15 cellular contexts compared by ENCODE assay signal in genomic region chr2:95388878-95389255, GRCh38. TPM values are rescaled to one million over a fixed set of nuclear protein-coding genes. Genes with fewer than 3 reads are reported as not detected.
A peak's percentile ranks its signal among the peaks of the same experiment; 100 is the strongest.
DNase-seq lines count a peak whose midpoint lies in the region; ATAC-seq, FAIRE-seq and TF ChIP-seq lines count a peak whose summit lies in the region.
"Had no signal": no experiment of that assay in that cellular context is flagged by ENCODE, and none has a peak within 500 bp of the region (broad histone marks: within the 10 kb centered on the region; RNA-seq: fewer than 3 reads in every experiment).

No MANE protein-coding gene starts in this region.

- no peaks in the 10 kb centered on the region for H3K79me2 ChIP-seq in endothelial cell of umbilical vein (ENCODE audit: control insufficient read depth, insufficient read depth, low read length)

- ATAC-seq in A549 (peak; percentile 30 to 66; a peak in 5 of 6 replicates), GM21423 (IDR thresholded peaks at IDR 0.05; ENCODE audit: unreplicated experiment) (peak; percentile 16)
- no peak for ATAC-seq in activated CD4-positive, CD25-positive, alpha-beta regulatory T cell treated with anti-CD3 and anti-CD28 coated beads, Interleukin-2, amount 50 U/mL, for 24 hours

- TF ChIP-seq POLR2A in A549 (IDR thresholded peaks at IDR 0.05; ENCODE audit: low read length) (no peak), endothelial cell of umbilical vein (IDR thresholded peaks at IDR 0.05; ENCODE audit: low read depth, low read length) (no peak)

- no peaks in the 10 kb centered on the region for H3K36me3 Mint-ChIP-seq in mesothelial cell of epicardium
- H3K36me3 Mint-ChIP-seq: activated naive CD4-positive, alpha-beta T cell treated with anti-CD3 and anti-CD28 coated beads, Interleukin-2, amount 50 U/mL, for 24 hours; type B pancreatic cell had no signal

- H3K4me3 ChIP-seq in A549 (no peak overlapping the region), NT2/D1 (ENCODE audit: insufficient read length, low read depth) (no peak overlapping the region), endothelial cell of umbilical vein (replicated peaks in 1 of 3; ENCODE audit: insufficient read depth in 1 of 3, low read depth in 1 of 3, low read length in 3 of 3) (no peak overlapping the region)

- no peak for TF ChIP-seq RAD21 in A549 (conservative IDR thresholded peaks at IDR 0.05 in 1 of 2, IDR thresholded peaks at IDR 0.05 in 1 of 2)

- no peak overlapping the region for H3K27ac Mint-ChIP-seq in mesothelial cell of epicardium
- H3K27ac Mint-ChIP-seq: activated CD4-positive, alpha-beta memory T cell treated with anti-CD3 and anti-CD28 coated beads, Interleukin-2, amount 10 ng/mL, durations not matched to agents 7 days and 5 days; activated naive CD4-positive, alpha-beta T cell treated with anti-CD3 and anti-CD28 coated beads, Interleukin-2, amount 50 U/mL, for 24 hours; endodermal cell; progenitor cell of endocrine pancreas; type B pancreatic cell had no signal

- H3K4me1 Mint-ChIP-seq in mesothelial cell of epicardium = no peaks in the 10 kb centered on the region
- H3K4me1 Mint-ChIP-seq: activated CD4-positive, alpha-beta memory T cell treated with anti-CD3 and anti-CD28 coated beads, Interleukin-2, amount 10 ng/mL, durations not matched to agents 7 days and 5 days; activated naive CD4-positive, alpha-beta T cell treated with anti-CD3 and anti-CD28 coated beads, Interleukin-2, amount 50 U/mL, for 24 hours had no signal

- H3K4me2 ChIP-seq in A549 (no peak overlapping the region), endothelial cell of umbilical vein (ENCODE audit: insufficient read depth, low read length) (no peak overlapping the region)

- no peak for FAIRE-seq in A549 (lab: Jason Lieb, UNC)
- FAIRE-seq in endothelial cell of umbilical vein (lab: Jason Lieb, UNC) = no peak

- H2AFZ ChIP-seq in endothelial cell of umbilical vein (ENCODE audit: low read depth, low read length) = peak overlapping the region; percentile 60

- H3K36me3 ChIP-seq in NT2/D1 (ENCODE audit: insufficient read depth, insufficient read length, low read length) (no peaks in the 10 kb centered on the region), endothelial cell of umbilical vein (ENCODE audit: control insufficient read depth in 2 of 2, extremely low read depth in 1 of 2, insufficient read depth in 2 of 2, low read length in 2 of 2) (no peaks in the 10 kb centered on the region)

- no peaks in the 10 kb centered on the region for H3K4me1 ChIP-seq in A549
- peaks cover 18% of the 10 kb centered on the region for H3K4me1 ChIP-seq in NT2/D1 (ENCODE audit: insufficient read depth, insufficient read length)
- H3K4me1 ChIP-seq in endothelial cell of umbilical vein (ENCODE audit: control insufficient read depth, extremely low read depth, insufficient read depth, low read length) = no peaks in the 10 kb centered on the region

- H3K27me3 Mint-ChIP-seq in mesothelial cell of epicardium (ENCODE audit: low read depth) = peaks cover 18% of the 10 kb centered on the region
- H3K27me3 Mint-ChIP-seq: activated CD4-positive, alpha-beta memory T cell treated with anti-CD3 and anti-CD28 coated beads, Interleukin-2, amount 10 ng/mL, durations not matched to agents 7 days and 5 days had no signal

- POLR2A ChIA-PET in A549 (lab: Yijun Ruan, JAX) = no interaction called here
- POLR2A ChIA-PET in endothelial cell of umbilical vein (lab: Charles Lee) = no interaction called here

- BruUV-seq in endothelial cell of umbilical vein (replicated peaks; lab: Mats Ljungman, UMichigan) = no TSS peak

- no peak for TF ChIP-seq EP300 in A549 (IDR thresholded peaks at IDR 0.05)

- 24% methylated on average over 13 of the region's 16 CpGs for WGBS in A549 (ENCODE audit: missing lambda C conversion rate)

- H3K9me3 ChIP-seq in A549 = no peaks in the 10 kb centered on the region
- H3K9me3 ChIP-seq in NT2/D1 (ENCODE audit: insufficient read depth, low read length) = no peaks in the 10 kb centered on the region
- H3K9me3 ChIP-seq in endothelial cell of umbilical vein (replicated peaks; ENCODE audit: control insufficient read depth, insufficient read depth, low read length) = no peaks in the 10 kb centered on the region

- H3K9me3 Mint-ChIP-seq in mesothelial cell of epicardium = no peaks in the 10 kb centered on the region
- H3K9me3 Mint-ChIP-seq: activated CD4-positive, alpha-beta memory T cell treated with anti-CD3 and anti-CD28 coated beads, Interleukin-2, amount 10 ng/mL, durations not matched to agents 7 days and 5 days; activated naive CD4-positive, alpha-beta T cell treated with anti-CD3 and anti-CD28 coated beads, Interleukin-2, amount 50 U/mL, for 24 hours; endodermal cell; type B pancreatic cell had no signal

- no peaks in the 10 kb centered on the region for H3K9me1 ChIP-seq in endothelial cell of umbilical vein (replicated peaks; ENCODE audit: control insufficient read depth, extremely low read depth, insufficient read depth, low read length)

- TF ChIP-seq CTCF in A549 (IDR thresholded peaks at IDR 0.05) (no peak), endothelial cell of umbilical vein (IDR thresholded peaks at IDR 0.05; ENCODE audit: extremely low read depth in 1 of 2, insufficient read depth in 1 of 2, low read depth in 1 of 2, low read length in 2 of 2) (no peak), mesothelial cell of epicardium (IDR thresholded peaks at IDR 0.05; ENCODE audit: unreplicated experiment) (no peak)

- no peak overlapping the region for H3K4me3 Mint-ChIP-seq in mesothelial cell of epicardium
- H3K4me3 Mint-ChIP-seq: activated CD4-positive, alpha-beta memory T cell treated with anti-CD3 and anti-CD28 coated beads, Interleukin-2, amount 10 ng/mL, durations not matched to agents 7 days and 5 days; activated naive CD4-positive, alpha-beta T cell treated with anti-CD3 and anti-CD28 coated beads, Interleukin-2, amount 50 U/mL, for 24 hours; endodermal cell; type B pancreatic cell had no signal

- peak overlapping the region; percentile 63 for H3K9ac ChIP-seq in NT2/D1 (ENCODE audit: insufficient read length, low read depth)
- H3K9ac ChIP-seq in endothelial cell of umbilical vein (replicated peaks; ENCODE audit: extremely low read depth, insufficient read depth, low read length) = no peak overlapping the region

- intact Hi-C loops in endothelial cell of umbilical vein (cut with micrococcal nuclease) = loop anchor here (1.0 to 5.0 kb wide), 3 partner anchors 13 to 340 kb away; partner anchors contain the start of gene FAHD2A

- DNase-seq in A549 (ENCODE audit: low read depth in 1 of 2, low spot score in 1 of 2) = no peak
- no peak for DNase-seq in NT2/D1 (ENCODE audit: low read depth, low spot score)
- no peak for DNase-seq in endothelial cell of umbilical vein (ENCODE audit: low read depth, low spot score)
- no peak for DNase-seq in glomerular visceral epithelial cell (ENCODE audit: extremely low spot score)
- DNase-seq in pons (ENCODE audit: low spot score) = no peak
- DNase-seq in mesothelial cell of epicardium (ENCODE audit: low spot score in 2 of 2, unreplicated experiment in 2 of 2) = no peak
- DNase-seq: KG1, NCI-H1694 treated with DMSO at 0.1 percent for 48 hours had no signal

- dilution Hi-C loops in endothelial cell of umbilical vein (cut with MboI; ENCODE audit: extremely low pct_ligation_motif_present, low sequenced_read_pairs) = no loop called here

- CTCF ChIA-PET in A549 (lab: Yijun Ruan, JAX) (interaction anchor here (0.7 to 3.9 kb wide), 24 partner anchors 8 to 346 kb away, joined by 3 to 42 read pairs (median 6); partner anchors contain the start of gene FAHD2A), endothelial cell of umbilical vein (lab: Charles Lee) (interaction anchor here (0.6 to 3.0 kb wide), 23 partner anchors 9 to 728 kb away, joined by 3 to 35 read pairs (median 4); partner anchors contain the start of genes FAHD2A and ZNF2)

- H3K27me3 ChIP-seq in NT2/D1 (ENCODE audit: insufficient read depth, insufficient read length) = peaks cover 23% of the 10 kb centered on the region
- no peaks in the 10 kb centered on the region for H3K27me3 ChIP-seq in endothelial cell of umbilical vein (ENCODE audit: control insufficient read depth in 2 of 2, insufficient read depth in 2 of 2, low read length in 2 of 2)

- H4K20me1 ChIP-seq in endothelial cell of umbilical vein (replicated peaks; ENCODE audit: control insufficient read depth, extremely low read depth, insufficient read depth, low read length) = no peaks in the 10 kb centered on the region

- H3K27ac ChIP-seq in A549 (no peak overlapping the region), endothelial cell of umbilical vein (ENCODE audit: insufficient read depth, low read depth, low read length) (no peak overlapping the region)

TF ChIP-seq in A549, 52 proteins besides CTCF, POLR2A, EP300 and RAD21:
- TF ChIP-seq HOXA7 (CRISPR knock-in tag; IDR thresholded peaks at IDR 0.05) (no peak), NR3C1 (IDR thresholded peaks at IDR 0.05) (no peak)

TF ChIP-seq in endothelial cell of umbilical vein, 7 proteins besides CTCF, POLR2A, EP300 and RAD21:
- TF ChIP-seq MAX (IDR thresholded peaks at IDR 0.05; ENCODE audit: insufficient read depth, insufficient read length) (no peak), POLR2AphosphoS5 (IDR thresholded peaks at IDR 0.05; ENCODE audit: insufficient read depth, low read depth, low read length) (no peak)

RNA-seq across cellular contexts. Expression of gene FAHD2A, which starts 13.6 kb away (rescaled TPM):
- 33.0 and 35.2 TPM in 2 replicates for polyA plus RNA-seq in A549 (2011; rRNA removed)
- 38.9 and 40.1 TPM in 2 replicates for polyA plus RNA-seq in A549 (2012; cell fraction: cytosol; rRNA removed)
- 61.7 and 65.6 TPM in 2 replicates for polyA plus RNA-seq in A549 (2012; cell fraction: nucleus; rRNA removed)
- polyA plus RNA-seq in A549 (2017; fragmentation: RNase III; extraction: RNeasy Plus Mini Kit Qiagen cat#74134 plus additional on column Dnase treatment) = 25.8 to 30.6 TPM (median 28.1 TPM) in 3 replicates
- 45.1 and 49.6 TPM in 2 replicates for polyA minus RNA-seq in A549 (2011; rRNA and poly(A)+ RNA removed)
- total RNA-seq in endothelial cell of umbilical vein = 27.5 and 33.1 TPM in 2 replicates
- 32.9 and 37.0 TPM in 2 replicates for polyA plus RNA-seq in endothelial cell of umbilical vein
- 35.5 and 38.1 TPM in 2 replicates for polyA plus RNA-seq in endothelial cell of umbilical vein (2011; cell fraction: cytosol; rRNA removed)
- polyA plus RNA-seq in endothelial cell of umbilical vein (2011; cell fraction: nucleus; rRNA removed) = 56.4 and 60.8 TPM in 2 replicates
- polyA plus RNA-seq in endothelial cell of umbilical vein (2012) = 25.4 and 33.4 TPM in 2 replicates
- polyA minus RNA-seq in endothelial cell of umbilical vein = 37.1 and 40.1 TPM in 2 replicates
- polyA minus RNA-seq in endothelial cell of umbilical vein (2011; cell fraction: cytosol; rRNA and poly(A)+ RNA removed) = 21.8 TPM
- polyA minus RNA-seq in endothelial cell of umbilical vein (2011; cell fraction: nucleus; rRNA and poly(A)+ RNA removed) = 15.1 and 20.7 TPM in 2 replicates
- total RNA-seq in mesothelial cell of epicardium = 43.3 to 45.2 TPM (median 43.5 TPM) in 3 replicates

Comparison
In these comparisons a context has a peak if more than half of its experiments do, and no peak if none do; other contexts are left out.
1. ATAC-seq: peak in A549 (2 of 2) and GM21423 (single experiment); none in activated CD4-positive, CD25-positive, alpha-beta regulatory T cell treated with anti-CD3 and anti-CD28 coated beads, Interleukin-2, amount 50 U/mL, for 24 hours (0 of 2).